ENCODE assay signal across 8 cellular contexts in the genomic region with DNA sequence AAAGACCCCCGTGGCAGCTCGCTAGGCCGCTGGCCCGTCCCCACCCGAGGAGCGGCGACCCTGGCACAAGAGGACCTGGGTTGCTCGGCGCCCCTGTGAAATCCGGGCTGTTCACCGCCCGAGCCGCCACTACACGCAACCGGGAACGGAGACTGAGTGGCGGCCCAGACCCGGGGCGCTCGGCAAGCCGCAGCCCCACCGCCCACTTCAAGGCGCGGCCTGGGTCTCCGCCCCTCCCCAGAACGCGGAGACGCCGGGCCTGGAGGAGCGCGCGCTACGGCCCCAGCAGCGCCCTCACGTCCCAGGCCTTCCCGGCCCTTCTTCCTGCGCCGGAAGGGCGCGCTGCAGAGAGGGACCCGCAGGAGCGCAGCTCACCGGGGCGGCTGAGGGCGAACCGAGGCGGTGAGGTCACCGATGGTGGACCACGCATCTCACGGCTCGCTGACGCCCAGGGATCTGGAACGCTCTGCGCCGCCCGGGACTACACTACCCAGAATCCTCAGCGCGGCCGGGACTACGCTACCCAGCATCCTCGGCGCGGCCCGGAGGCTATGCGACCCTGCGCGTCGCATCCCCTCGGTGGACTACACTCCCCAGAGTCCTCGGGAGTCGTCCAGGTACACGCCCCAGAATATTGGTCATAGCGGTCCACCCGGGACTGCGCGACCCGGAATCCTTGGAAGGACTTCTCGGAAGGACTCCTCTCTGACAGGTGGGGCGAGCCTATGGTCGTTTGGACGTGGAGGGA. TPM values are rescaled to one million over a fixed set of nuclear protein-coding genes. Genes with fewer than 3 reads are reported as not detected.
A peak's percentile ranks its signal among the peaks of the same experiment; 100 is the strongest.
DNase-seq lines count a peak whose midpoint lies in the region; ATAC-seq, FAIRE-seq and TF ChIP-seq lines count a peak whose summit lies in the region.

A gene (minus strand): TSS at position 470 of the 748 bp plus-strand sequence. CDS start 10,436 bp downstream, outside the sequence.

- H3K27me3 ChIP-seq in DND-41 (ENCODE audit: insufficient read depth, low read length, poor library complexity): no peaks in the 10 kb centered on the region
- no peaks in the 10 kb centered on the region for H3K27me3 ChIP-seq in esophagus squamous epithelium

- H3K4me3 ChIP-seq in DND-41 (ENCODE audit: low read depth in 1 of 2, low read length in 2 of 2) (peak within 1 kb of the TSS; percentile 85 to 86), esophagus squamous epithelium (peak within 1 kb of the TSS; percentile 67 to 100 (median 96))

- H2AFZ ChIP-seq in DND-41 (ENCODE audit: low read depth, low read length): peak within 1 kb of the TSS; percentile 78

- 0 to 1% methylated on average over 9 to 18 of the region's 81 CpGs for WGBS in esophagus squamous epithelium, 2 donors

- H3K4me3 Mint-ChIP-seq in activated T-cell treated with anti-CD3 and anti-CD28 coated beads, Interleukin-2, amount 50 U/mL, for 72 hours: peak within 1 kb of the TSS; percentile 89 to 96

- H3K9me3 ChIP-seq in DND-41 (ENCODE audit: insufficient read depth, low read length, severe bottlenecking): peaks cover 12% of the 10 kb centered on the region
- peaks cover 15% of the 10 kb centered on the region for H3K9me3 ChIP-seq in KOPT-K1 (ENCODE audit: insufficient read depth, low read length, poor library complexity, severe bottlenecking)
- H3K9me3 ChIP-seq in esophagus squamous epithelium: peaks cover 0 to 18% (median 0%) of the 10 kb centered on the region in 3 donors

- peak within 1 kb of the TSS; percentile 90 for H3K27ac ChIP-seq in DND-41 (ENCODE audit: low read length)
- H3K27ac ChIP-seq in KOPT-K1 (ENCODE audit: low read depth, low read length, poor library complexity, severe bottlenecking): peak within 1 kb of the TSS; percentile 81
- peak within 1 kb of the TSS; percentile 92 to 96 (median 94) for H3K27ac ChIP-seq in esophagus squamous epithelium

- H3K27ac Mint-ChIP-seq in activated T-cell treated with anti-CD3 and anti-CD28 coated beads, Interleukin-2, amount 50 U/mL, for 72 hours: peak within 1 kb of the TSS; percentile 94

- peaks cover 31% of the 10 kb centered on the region for H3K4me1 Mint-ChIP-seq in activated T-cell treated with anti-CD3 and anti-CD28 coated beads, Interleukin-2, amount 50 U/mL, for 72 hours (ENCODE audit: low read depth)

- TF ChIP-seq CTCF in DND-41 (IDR thresholded peaks at IDR 0.05; ENCODE audit: borderline replicate concordance, extremely low read depth, low read length, poor library complexity, severe bottlenecking) (peak; percentile 44), esophagus squamous epithelium (IDR thresholded peaks at IDR 0.05) (peak in 4 of 6 experiments; percentile 4 to 39 (median 20))

- intact Hi-C loops in esophagus squamous epithelium (cut with DNase I): no loop called here

- H3K9ac ChIP-seq in DND-41 (ENCODE audit: low read depth, low read length): peak within 1 kb of the TSS; percentile 95

- ATAC-seq in DND-41 (ENCODE audit: insufficient read depth, low read depth) (peak; percentile 94), GM21786 (IDR thresholded peaks at IDR 0.05; ENCODE audit: unreplicated experiment) (peak; percentile 94)
- ATAC-seq in activated T-cell treated with anti-CD3 and anti-CD28 coated beads, Interleukin-2, amount 50 U/mL, for 72 hours (replicated peaks in 1 of 2): peak; percentile 97 to 98

- H3K9me3 Mint-ChIP-seq in activated T-cell treated with anti-CD3 and anti-CD28 coated beads, Interleukin-2, amount 50 U/mL, for 72 hours: peaks cover 3 to 5% of the 10 kb centered on the region in 2 donors

- peaks cover 5 to 23% of the 10 kb centered on the region in 2 donors for H3K36me3 Mint-ChIP-seq in activated T-cell treated with anti-CD3 and anti-CD28 coated beads, Interleukin-2, amount 50 U/mL, for 72 hours (ENCODE audit: insufficient read depth in 2 of 2)

- DNase-seq in DND-41 (peak; percentile 97), RCC 7860 (ENCODE audit: low spot score) (peak; percentile 90), esophagus squamous epithelium (lab: John Stamatoyannopoulos, UW) (peak; percentile 64), myocyte (ENCODE audit: low read depth) (peak; percentile 98)
- peak; percentile 96 for DNase-seq in activated T-cell treated with anti-CD3 and anti-CD28 coated beads, Interleukin-2, amount 50 U/mL, for 72 hours
- DNase-seq in stimulated activated CD8-positive, alpha-beta memory T cell treated with anti-CD3 and anti-CD28 coated beads, Interleukin-7, amount 100 ng/mL, for 48 hours (ENCODE audit: extremely low read depth in 1 of 2, low read depth in 1 of 2): peak; percentile 93 to 94

- H3K36me3 ChIP-seq in DND-41 (ENCODE audit: insufficient read depth, low read length) (peaks cover 19% of the 10 kb centered on the region), KOPT-K1 (ENCODE audit: insufficient read depth, low read length) (peaks cover 10% of the 10 kb centered on the region), esophagus squamous epithelium (peaks cover 0 to 9% (median 0%) of the 10 kb centered on the region in 3 donors)

- no peaks in the 10 kb centered on the region for H3K27me3 Mint-ChIP-seq in activated T-cell treated with anti-CD3 and anti-CD28 coated beads, Interleukin-2, amount 50 U/mL, for 72 hours (ENCODE audit: low read depth)

- H3K4me2 ChIP-seq in DND-41 (ENCODE audit: insufficient read depth, low read length): peak within 1 kb of the TSS; percentile 75

- FAIRE-seq in RCC 7860 (lab: Jason Lieb, UNC): peak; percentile 87

- peaks cover 83% of the 10 kb centered on the region for H3K79me2 ChIP-seq in DND-41 (ENCODE audit: insufficient read depth, low read length)

- H3K4me1 ChIP-seq in DND-41 (ENCODE audit: insufficient read depth, low read length): peaks cover 46% of the 10 kb centered on the region
- H3K4me1 ChIP-seq in esophagus squamous epithelium: peaks cover 9 to 28% (median 11%) of the 10 kb centered on the region in 3 donors

- TF ChIP-seq POLR2A in esophagus squamous epithelium (IDR thresholded peaks at IDR 0.05): peak in 2 of 4 donors; percentile 64 to 83

- peaks cover 4% of the 10 kb centered on the region; the same call in 1 of the 2 replicates for H4K20me1 ChIP-seq in DND-41 (ENCODE audit: insufficient read depth, low read length)

RNA-seq across cellular contexts. Expression of the gene that starts here (rescaled TPM):
- total RNA-seq in activated T-cell treated with anti-CD3 and anti-CD28 coated beads, Interleukin-2, amount 50 U/mL, for 72 hours: 10 to 100 TPM; 16.2 to 20.2 TPM
- total RNA-seq in esophagus squamous epithelium: 10 to 100 TPM in 1 of 4 donors, 1 to 10 TPM in 3; 5.5 to 18.9 (median 6.8) TPM
- 15.1 and 15.7 TPM in 2 replicates for total RNA-seq in myocyte
- polyA plus RNA-seq in myocyte (2012): 9.2 TPM

Comparison
In these comparisons a context has a peak if more than half of its experiments do, and no peak if none do; other contexts are left out.
1. Peak in every context shown above with its lines: DNase-seq, ATAC-seq, H3K4me3 ChIP-seq and H3K27ac ChIP-seq.